8 cellular contexts compared by ENCODE assay signal in the genomic region with DNA sequence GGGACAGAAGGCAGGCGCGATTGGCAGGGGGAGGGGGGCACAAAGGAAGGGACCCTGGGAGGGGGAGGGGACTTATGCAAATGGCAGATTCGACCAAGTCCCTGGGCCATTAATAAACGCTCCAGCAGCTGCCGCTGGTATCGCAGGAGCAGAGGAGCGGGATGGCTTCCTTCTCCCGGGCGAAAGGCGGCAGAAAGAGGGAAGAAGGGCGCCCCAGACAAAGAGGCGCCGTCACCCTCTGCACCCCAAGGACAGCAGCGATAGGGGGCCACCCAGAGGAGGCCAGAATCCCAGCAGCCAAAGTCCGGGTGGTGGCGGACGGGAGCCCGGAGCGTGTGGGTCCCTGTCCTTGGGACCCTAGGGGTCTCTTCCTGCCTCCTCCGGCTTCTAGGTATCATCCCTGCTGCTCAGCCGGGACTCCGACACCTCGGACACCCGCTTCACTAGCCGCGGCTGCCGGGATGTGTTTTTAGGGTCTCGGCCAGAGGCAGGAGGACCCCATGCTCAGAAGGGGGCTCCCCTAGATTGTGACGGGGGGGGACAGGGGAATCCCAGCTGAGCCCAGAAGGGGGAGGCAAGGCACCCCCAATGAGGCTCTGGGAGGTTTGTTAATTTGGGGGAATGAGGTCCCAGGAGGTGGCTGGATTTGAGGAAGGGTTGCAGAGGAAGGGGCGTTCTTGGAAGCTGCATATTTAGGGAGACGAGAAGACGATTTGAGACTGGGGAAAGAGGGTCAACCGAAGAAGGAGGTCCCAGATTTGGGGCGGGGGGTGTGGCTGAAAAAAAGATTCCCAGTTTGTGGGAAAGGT. TPM values are rescaled to one million over a fixed set of nuclear protein-coding genes. Genes with fewer than 3 reads are reported as not detected.
DNase-seq lines count a peak whose midpoint lies in the region; ATAC-seq, FAIRE-seq and TF ChIP-seq lines count a peak whose summit lies in the region.

No MANE protein-coding gene starts in this region.

- H3K9ac ChIP-seq in astrocyte (ENCODE audit: low read length) = peak overlapping the region; percentile 80

- FAIRE-seq in astrocyte (lab: Jason Lieb, UNC) = no peak

- H2AFZ ChIP-seq in astrocyte (ENCODE audit: low read depth, low read length) = no peak overlapping the region

- peaks cover 14% of the 10 kb centered on the region for H3K4me1 ChIP-seq in CD8-positive, alpha-beta T cell (ENCODE audit: insufficient read depth, low read length)
- peaks cover 10% of the 10 kb centered on the region for H3K4me1 ChIP-seq in astrocyte (ENCODE audit: insufficient read depth, low read length)

- peaks cover 53% of the 10 kb centered on the region for H3K27me3 Mint-ChIP-seq in CD8-positive, alpha-beta T cell (ENCODE audit: low read depth)
- H3K27me3 Mint-ChIP-seq in astrocyte (ENCODE audit: low read depth, unreplicated experiment) (peaks cover 23% of the 10 kb centered on the region), mesothelial cell of epicardium (ENCODE audit: low read depth) (peaks cover 64% of the 10 kb centered on the region)

- peaks cover 24% of the 10 kb centered on the region for H3K79me2 ChIP-seq in astrocyte (ENCODE audit: insufficient read depth, low read length)

- no peak for DNase-seq in CD8-positive, alpha-beta T cell
- no peak for DNase-seq in LNCaP clone FGC (ENCODE audit: low read depth)
- DNase-seq in astrocyte (ENCODE audit: low read depth) = no peak
- DNase-seq in mesothelial cell of epicardium (ENCODE audit: low spot score in 2 of 2, unreplicated experiment in 2 of 2) = peak in 1 of 2 experiments; percentile 45
- DNase-seq in MG63 = no peak

- H4K20me1 ChIP-seq in astrocyte (ENCODE audit: insufficient read depth, low read length) = peaks cover 52% of the 10 kb centered on the region

- peak overlapping the region; percentile 78 for H3K4me3 Mint-ChIP-seq in CD8-positive, alpha-beta T cell
- H3K4me3 Mint-ChIP-seq in astrocyte (ENCODE audit: unreplicated experiment) (peak overlapping the region; percentile 92), mesothelial cell of epicardium (peak overlapping the region; percentile 74)

- H3K27ac ChIP-seq in CD8-positive, alpha-beta T cell (ENCODE audit: low read depth, low read length) = no peak overlapping the region
- no peak overlapping the region for H3K27ac ChIP-seq in astrocyte (ENCODE audit: low read depth, low read length)

- intact Hi-C loops in CD8-positive, alpha-beta T cell (cut with DNase I, micrococcal nuclease) = no loop called here

- no peaks in the 10 kb centered on the region for H3K36me3 Mint-ChIP-seq in CD8-positive, alpha-beta T cell
- H3K36me3 Mint-ChIP-seq in astrocyte (ENCODE audit: low read depth, unreplicated experiment) (no peaks in the 10 kb centered on the region), mesothelial cell of epicardium (no peaks in the 10 kb centered on the region)

- POLR2A ChIA-PET in CD8-positive, alpha-beta T cell (lab: Charles Lee) = no interaction called here

- no peaks in the 10 kb centered on the region for H3K9me3 ChIP-seq in CD8-positive, alpha-beta T cell (ENCODE audit: low read length)
- H3K9me3 ChIP-seq in astrocyte (ENCODE audit: insufficient read depth, low read depth, low read length) (no peaks in the 10 kb centered on the region), MG63 (no peaks in the 10 kb centered on the region)

- H3K4me1 Mint-ChIP-seq in CD8-positive, alpha-beta T cell (ENCODE audit: low read depth) = peaks cover 30% of the 10 kb centered on the region
- H3K4me1 Mint-ChIP-seq in astrocyte (ENCODE audit: low read depth, unreplicated experiment) (peaks cover 4% of the 10 kb centered on the region), mesothelial cell of epicardium (peaks cover 11% of the 10 kb centered on the region)

- no peak overlapping the region for H3K27ac Mint-ChIP-seq in CD8-positive, alpha-beta T cell
- H3K27ac Mint-ChIP-seq in astrocyte (ENCODE audit: unreplicated experiment) (peak overlapping the region; percentile 80), mesothelial cell of epicardium (peak overlapping the region; percentile 84)

- CTCF ChIA-PET in CD8-positive, alpha-beta T cell (lab: Charles Lee) = no interaction called here

- H3K4me2 ChIP-seq in astrocyte (ENCODE audit: low read length) = peak overlapping the region; percentile 89

- TF ChIP-seq CTCF in CD8-positive, alpha-beta T cell (IDR thresholded peaks at IDR 0.05) = no peak
- no peak for TF ChIP-seq CTCF in LNCaP clone FGC (IDR thresholded peaks at IDR 0.05; ENCODE audit: control insufficient read depth, extremely low read depth, insufficient read depth)
- no peak for TF ChIP-seq CTCF in astrocyte (IDR thresholded peaks at IDR 0.05; ENCODE audit: insufficient read depth, low read depth, low read length)
- TF ChIP-seq CTCF in mesothelial cell of epicardium (IDR thresholded peaks at IDR 0.05; ENCODE audit: unreplicated experiment) = no peak

- H3K27me3 ChIP-seq in CD8-positive, alpha-beta T cell (ENCODE audit: insufficient read depth, low read length) = peaks cover 39% of the 10 kb centered on the region
- H3K27me3 ChIP-seq in astrocyte (ENCODE audit: insufficient read depth, low read length) (peaks cover 12% of the 10 kb centered on the region), MG63 (peaks cover 49% of the 10 kb centered on the region)

- H3K4me3 ChIP-seq in CD8-positive, alpha-beta T cell (ENCODE audit: low read depth, low read length) = peak overlapping the region; percentile 39
- H3K4me3 ChIP-seq in LNCaP clone FGC (ENCODE audit: low read depth, low read length) = peak overlapping the region; percentile 79
- peak overlapping the region; percentile 62 for H3K4me3 ChIP-seq in astrocyte (ENCODE audit: insufficient read depth, low read depth, low read length)
- no peak overlapping the region for H3K4me3 ChIP-seq in MG63

- ATAC-seq in CD8-positive, alpha-beta T cell = no peak
- ATAC-seq in HG03045 (IDR thresholded peaks at IDR 0.05; ENCODE audit: unreplicated experiment) (no peak), GM18861 (IDR thresholded peaks at IDR 0.05; ENCODE audit: unreplicated experiment) (no peak), GM21367 (IDR thresholded peaks at IDR 0.05; ENCODE audit: unreplicated experiment) (no peak)

- H3K9me3 Mint-ChIP-seq in CD8-positive, alpha-beta T cell = no peaks in the 10 kb centered on the region
- no peaks in the 10 kb centered on the region for H3K9me3 Mint-ChIP-seq in astrocyte (ENCODE audit: unreplicated experiment)
- H3K9me3 Mint-ChIP-seq in mesothelial cell of epicardium = no peaks in the 10 kb centered on the region

- no peaks in the 10 kb centered on the region for H3K36me3 ChIP-seq in CD8-positive, alpha-beta T cell (ENCODE audit: insufficient read depth, low read length)
- H3K36me3 ChIP-seq in astrocyte (ENCODE audit: insufficient read depth, low read length) (no peaks in the 10 kb centered on the region), MG63 (no peaks in the 10 kb centered on the region)

RNA-seq across cellular contexts. Expression of a gene that starts 1.7 kb away (rescaled TPM):
- 1 to 10 TPM; 4.7 to 4.8 TPM for total RNA-seq in CD8-positive, alpha-beta T cell
- total RNA-seq in astrocyte (125 and 142 TPM in 2 replicates), mesothelial cell of epicardium (235 to 241 TPM (median 240 TPM) in 3 replicates)
- 24.1 and 30.6 TPM in 2 replicates for total RNA-seq in MG63 (2014; rRNA removed; shearing (Covaris generic); ENCODE audit: low replicate concordance)
